Comparison of ENCODE assay signal across 23 cellular contexts in genomic region chr4:12270546-12270945, GRCh38.
DNase-seq lines count a peak whose midpoint lies in the region; ATAC-seq and TF ChIP-seq lines count a peak whose summit lies in the region.
"Had no signal": no experiment of that assay in that cellular context is flagged by ENCODE, and none has a peak within 500 bp of the region (broad histone marks: within the 10 kb centered on the region; RNA-seq: fewer than 3 reads in every experiment).

No MANE protein-coding gene starts in this region.

- in situ Hi-C loops in brain microvascular endothelial cell (cut with HindIII; ENCODE audit: low pct_ligation_motif_present, low sequenced_read_pairs), result no loop called here
- in situ Hi-C loops in GM13976 (cut with MboI; ENCODE audit: low sequenced_read_pairs, unreplicated experiment), result no loop called here

- TF ChIP-seq CTCF in brain microvascular endothelial cell (IDR thresholded peaks at IDR 0.05; ENCODE audit: low read depth, low read length, missing control alignments) (no peak), fibroblast of pulmonary artery (IDR thresholded peaks at IDR 0.05; ENCODE audit: low read length, missing control alignments) (no peak), GM13976 (IDR thresholded peaks at IDR 0.05; ENCODE audit: borderline replicate concordance, control extremely low read depth, extremely low read depth, insufficient read depth, missing control alignments) (no peak)

- H3K36me3 ChIP-seq in brain microvascular endothelial cell (replicated peaks), result no peaks in the 10 kb centered on the region
- H3K36me3 ChIP-seq: MG63 had no signal

- no peak for ATAC-seq in HG02678 (IDR thresholded peaks at IDR 0.05; ENCODE audit: unreplicated experiment)
- no peak for ATAC-seq in GM18520 (IDR thresholded peaks at IDR 0.05; ENCODE audit: unreplicated experiment)
- ATAC-seq: HCT116 had no signal

- no peaks in the 10 kb centered on the region for H3K27me3 ChIP-seq in brain microvascular endothelial cell (replicated peaks)
- H3K27me3 ChIP-seq: MG63 had no signal

- POLR2A ChIA-PET in HEK293T (lab: Yijun Ruan, JAX), result no interaction called here

- CTCF ChIA-PET in HEK293T (lab: Yijun Ruan, JAX), result no interaction called here

- no peak overlapping the region for H3K27ac ChIP-seq in brain microvascular endothelial cell
- H3K27ac ChIP-seq: PC-9 had no signal

- DNase-seq in NCI-H1048 (lab: John Stamatoyannopoulos, UW) (peak; percentile 12), brain microvascular endothelial cell (peak; percentile 0), fibroblast of pulmonary artery (ENCODE audit: low read depth) (peak; percentile 69), HEK293T (ENCODE audit: extremely low spot score) (no peak), GM13976 (ENCODE audit: low spot score) (no peak)
- DNase-seq: C1 segment of cervical spinal cord; Caco-2; CD4-positive, alpha-beta memory T cell; GOT3; IMR-90; KG1; MG63; NCI-H2029; NCI-H446; NCI-H524 treated with DMSO at 0.1 percent for 48 hours; NCI-H82; NK-92 treated with Interleukin-12 subunit alpha and Interleukin-12 subunit beta, amount 100 ng/mL, for 24 hours; PC-9; RPMI8226; SHP77 had no signal

- H3K4me3 ChIP-seq in brain microvascular endothelial cell (ENCODE audit: low read depth, low read length) (no peak overlapping the region), fibroblast of pulmonary artery (replicated peaks; ENCODE audit: low read depth, low read length) (no peak overlapping the region)
- H3K4me3 ChIP-seq: MG63, PC-9 had no signal

TF ChIP-seq in HEK293T, 16 proteins besides CTCF, POLR2A, EP300 and RAD21:
- TF ChIP-seq FOXA1 (IDR thresholded peaks at IDR 0.05) (no peak), BHLHE40 (IDR thresholded peaks at IDR 0.05; ENCODE audit: borderline replicate concordance) (no peak), FOXM1 (IDR thresholded peaks at IDR 0.05; ENCODE audit: borderline replicate concordance) (no peak), HDGF (IDR thresholded peaks at IDR 0.05; ENCODE audit: borderline replicate concordance) (no peak), SUZ12 (IDR thresholded peaks at IDR 0.05) (no peak), ELF4 (IDR thresholded peaks at IDR 0.05) (no peak), PKNOX1 (IDR thresholded peaks at IDR 0.05) (no peak), TARDBP (IDR thresholded peaks at IDR 0.05) (no peak), LEF1 (IDR thresholded peaks at IDR 0.05; ENCODE audit: borderline replicate concordance) (no peak), ZNF384 (IDR thresholded peaks at IDR 0.05) (no peak), NFRKB (IDR thresholded peaks at IDR 0.05) (no peak), CTBP1 (IDR thresholded peaks at IDR 0.05; ENCODE audit: borderline replicate concordance) (no peak), ARNT (IDR thresholded peaks at IDR 0.05) (no peak)
TF ChIP-seq in HEK293T: peak in this region for 0.

Comparison
In these comparisons a context has a peak if more than half of its experiments do, and no peak if none do; other contexts are left out.
1. DNase-seq: peak in NCI-H1048 (single experiment), brain microvascular endothelial cell (single experiment) and fibroblast of pulmonary artery (single experiment); none in HEK293T (single experiment) and GM13976 (single experiment).